32 cellular contexts compared by ENCODE assay signal in the genomic region with DNA sequence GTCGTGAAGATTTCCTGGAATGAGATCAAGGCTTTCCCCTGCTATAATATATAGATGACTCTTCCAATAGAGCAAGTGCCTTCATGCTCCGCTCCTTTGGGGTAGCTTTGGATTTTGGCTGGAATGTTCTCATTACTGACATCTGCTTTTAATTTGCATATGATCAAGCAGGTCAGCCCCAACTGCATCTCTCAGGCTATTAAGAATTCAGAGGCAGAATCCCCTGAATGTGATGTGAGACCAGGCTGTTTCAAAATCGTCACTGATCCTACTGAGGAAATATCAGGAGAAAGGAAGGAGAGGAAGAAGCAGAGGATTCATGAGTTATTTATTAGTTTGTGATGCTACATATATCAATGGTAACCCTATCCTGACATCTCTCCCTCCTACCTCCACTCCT.
"Had no signal": no experiment of that assay in that cellular context is flagged by ENCODE, and none has a peak within 500 bp of the region (broad histone marks: within the 10 kb centered on the region; RNA-seq: fewer than 3 reads in every experiment).

No MANE protein-coding gene starts in this region.

- H3K4me3 ChIP-seq: ascending aorta, cardiac muscle cell, Peyer's patch had no signal

- H3K9me3 Mint-ChIP-seq: activated CD8-positive, alpha-beta T cell treated with anti-CD3 and anti-CD28 coated beads for 36 hours; activated naive CD8-positive, alpha-beta T cell treated with anti-CD3 and anti-CD28 coated beads for 36 hours; activated T-cell treated with anti-CD3 and anti-CD28 coated beads, Interleukin-2, amount 50 U/mL, for 72 hours; activated T-helper 17 cell treated with anti-CD3 and anti-CD28 coated beads, Interleukin-2, amount 50 U/mL, for 72 hours had no signal

- H3K36me3 Mint-ChIP-seq: activated naive CD8-positive, alpha-beta T cell treated with anti-CD3 and anti-CD28 coated beads for 36 hours had no signal

- H3K27ac ChIP-seq: ascending aorta, cardiac muscle cell, Peyer's patch, RWPE1, WERI-Rb-1 had no signal

- H3K27me3 Mint-ChIP-seq: activated CD8-positive, alpha-beta T cell treated with anti-CD3 and anti-CD28 coated beads for 36 hours; activated naive CD8-positive, alpha-beta T cell treated with anti-CD3 and anti-CD28 coated beads for 36 hours; activated T-helper 17 cell treated with anti-CD3 and anti-CD28 coated beads, Interleukin-2, amount 50 U/mL, for 72 hours had no signal

- H3K27ac Mint-ChIP-seq: activated CD8-positive, alpha-beta T cell treated with anti-CD3 and anti-CD28 coated beads for 36 hours; activated naive CD8-positive, alpha-beta T cell treated with anti-CD3 and anti-CD28 coated beads for 36 hours; activated T-cell treated with anti-CD3 and anti-CD28 coated beads, Interleukin-2, amount 50 U/mL, for 72 hours; activated T-helper 17 cell treated with anti-CD3 and anti-CD28 coated beads, Interleukin-2, amount 50 U/mL, for 72 hours had no signal

- H3K36me3 ChIP-seq: ascending aorta, cardiac muscle cell, Peyer's patch, WERI-Rb-1 had no signal

- ATAC-seq: activated CD8-positive, alpha-beta T cell treated with anti-CD3 and anti-CD28 coated beads for 36 hours; activated T-cell treated with anti-CD3 and anti-CD28 coated beads, Interleukin-2, amount 50 U/mL, for 72 hours; activated T-helper 17 cell treated with anti-CD3 and anti-CD28 coated beads, Interleukin-2, amount 50 U/mL, for 72 hours; PC-3; Right ventricle myocardium inferior had no signal

- H3K27me3 ChIP-seq: ascending aorta, cardiac muscle cell, Peyer's patch had no signal

- H3K4me1 ChIP-seq: ascending aorta had no signal

- DNase-seq: activated CD4-positive, alpha-beta T cell treated with anti-CD3 and anti-CD28 coated beads for 1 hour; activated CD4-positive, alpha-beta T cell treated with anti-CD3 and anti-CD28 coated beads for 48 hours; activated CD4-positive, alpha-beta T cell treated with anti-CD3 and anti-CD28 coated beads, Interleukin-2, amount 50 U/mL, for 4 hours; activated CD4-positive, CD25-positive, alpha-beta regulatory T cell; activated CD8-positive, alpha-beta T cell treated with anti-CD3 and anti-CD28 coated beads for 36 hours; activated effector memory CD4-positive, alpha-beta T cell treated with anti-CD3 and anti-CD28 coated beads, Interleukin-2, amount 50 U/mL, for 16 hours; activated naive CD4-positive, alpha-beta T cell; activated naive CD4-positive, alpha-beta T cell treated with anti-CD3 and anti-CD28 coated beads, Interleukin-2, amount 50 U/mL, for 16 hours; activated naive CD8-positive, alpha-beta T cell treated with anti-CD3 and anti-CD28 coated beads for 36 hours; activated T-cell treated with anti-CD3 and anti-CD28 coated beads, Interleukin-2, amount 50 U/mL, for 1 hour; activated T-cell treated with anti-CD3 and anti-CD28 coated beads, Interleukin-2, amount 50 U/mL, for 72 hours; amygdala; MM.1S; MV-4-11; NCI-H1092; NCI-H1436 treated with DMSO at 0.1 percent for 48 hours; NCI-H1694 treated with DMSO at 0.1 percent for 48 hours; NCI-H2029; NCI-H345; NCI-H526; NCI-H748 treated with DMSO at 0.1 percent for 48 hours; NK-92 treated with Interleukin-12 subunit alpha and Interleukin-12 subunit beta, amount 100 ng/mL, for 24 hours; PC-3; Peyer's patch; SIG-M5; T1000; WERI-Rb-1 had no signal

- H3K9me3 ChIP-seq: ascending aorta, Peyer's patch had no signal

- H3K4me3 Mint-ChIP-seq: activated CD8-positive, alpha-beta T cell treated with anti-CD3 and anti-CD28 coated beads for 36 hours; activated naive CD8-positive, alpha-beta T cell treated with anti-CD3 and anti-CD28 coated beads for 36 hours; activated T-cell treated with anti-CD3 and anti-CD28 coated beads, Interleukin-2, amount 50 U/mL, for 72 hours; activated T-helper 17 cell treated with anti-CD3 and anti-CD28 coated beads, Interleukin-2, amount 50 U/mL, for 72 hours had no signal
